ENCODE assay signal across 8 cellular contexts in genomic region chr17:63446981-63447687, GRCh38. TPM values are rescaled to one million over a fixed set of nuclear protein-coding genes. Genes with fewer than 3 reads are reported as not detected.
DNase-seq lines count a peak whose midpoint lies in the region; ATAC-seq and TF ChIP-seq lines count a peak whose summit lies in the region.

No MANE protein-coding gene starts in this region.

- WGBS in endodermal cell (ENCODE audit: insufficient coverage in 1 of 2, insufficient read length in 1 of 2), 2 experiments: 57 to 70% methylated on average over 23 to 29 of the region's 29 CpGs

- H3K36me3 Mint-ChIP-seq in activated CD4-positive, alpha-beta memory T cell treated with anti-CD3 and anti-CD28 coated beads for 36 hours: no peaks in the 10 kb centered on the region
- H3K36me3 Mint-ChIP-seq in endodermal cell (ENCODE audit: low read depth) (no peaks in the 10 kb centered on the region), nephron (ENCODE audit: low read depth) (no peaks in the 10 kb centered on the region)

- CTCF ChIA-PET in AG04449 (lab: Yijun Ruan, JAX): interaction anchor here (1.1 to 4.6 kb wide), 6 partner anchors 7 to 165 kb away, joined by 3 to 30 read pairs (median 10); no protein-coding TSS in a partner anchor
- CTCF ChIA-PET in activated CD4-positive, alpha-beta memory T cell treated with anti-CD3 and anti-CD28 coated beads for 36 hours (lab: Charles Lee): interaction anchor here (0.6 to 7.2 kb wide), 8 partner anchors 8 to 251 kb away, joined by 3 to 47 read pairs (median 12); partner anchors contain the start of gene ACE

- H3K27ac Mint-ChIP-seq in activated CD4-positive, alpha-beta memory T cell treated with anti-CD3 and anti-CD28 coated beads for 36 hours: peak overlapping the region; percentile 89
- H3K27ac Mint-ChIP-seq in endodermal cell (peak overlapping the region; percentile 85), nephron (peak overlapping the region; percentile 88 to 96 (median 93))

- no peaks in the 10 kb centered on the region for H3K9me3 ChIP-seq in endodermal cell (ENCODE audit: control insufficient read depth, low read length)
- H3K9me3 ChIP-seq in uterus: no peaks in the 10 kb centered on the region

- H3K9ac ChIP-seq in endodermal cell (ENCODE audit: extremely low read depth, low read length, poor library complexity, severe bottlenecking): no peak overlapping the region

- POLR2A ChIA-PET in AG04449 (lab: Yijun Ruan, JAX): interaction anchor here (1.1 kb wide), 1 partner anchor 14 kb away, joined by 3 read pairs; no protein-coding TSS in a partner anchor
- POLR2A ChIA-PET in activated CD4-positive, alpha-beta memory T cell treated with anti-CD3 and anti-CD28 coated beads for 36 hours (lab: Charles Lee): interaction anchor here (0.6 to 2.9 kb wide), 7 partner anchors 11 to 252 kb away, joined by 3 to 14 read pairs (median 4); partner anchors contain the start of gene MAP3K3

- intact Hi-C loops in activated CD4-positive, alpha-beta memory T cell treated with anti-CD3 and anti-CD28 coated beads for 36 hours (cut with micrococcal nuclease): loop anchor here (2.0 to 5.0 kb wide), 2 partner anchors 32 to 250 kb away; no protein-coding TSS in a partner anchor
- intact Hi-C loops in uterus (cut with DNase I; ENCODE audit: low total_unique reads): no loop called here

- peak overlapping the region; percentile 38 for H3K27ac ChIP-seq in endodermal cell (ENCODE audit: low read depth, low read length)
- H3K27ac ChIP-seq in uterus: peak overlapping the region; percentile 56 to 75

- ATAC-seq in GM21528 (IDR thresholded peaks at IDR 0.05; ENCODE audit: low FRiP score, unreplicated experiment): peak; percentile 19

- TF ChIP-seq POLR2A in uterus (IDR thresholded peaks at IDR 0.05): no peak

- H3K36me3 ChIP-seq in endodermal cell (ENCODE audit: control insufficient read depth, insufficient read depth, low read length) (no peaks in the 10 kb centered on the region), uterus (no peaks in the 10 kb centered on the region)

- H3K4me3 ChIP-seq in AG04449 (ENCODE audit: low read depth, low read length) (peak overlapping the region; percentile 50), endodermal cell (ENCODE audit: low read length) (no peak overlapping the region), uterus (peak overlapping the region; percentile 32 to 59)

- H3K9me3 Mint-ChIP-seq in activated CD4-positive, alpha-beta memory T cell treated with anti-CD3 and anti-CD28 coated beads for 36 hours: no peaks in the 10 kb centered on the region
- no peaks in the 10 kb centered on the region for H3K9me3 Mint-ChIP-seq in endodermal cell
- H3K9me3 Mint-ChIP-seq in nephron: no peaks in the 10 kb centered on the region

- DNase-seq in AG04449 (ENCODE audit: low read depth, low spot score) (no peak), NCI-H1930 (lab: John Stamatoyannopoulos, UW) (peak; percentile 54 to 64), endodermal cell (peak; percentile 90), uterus (no peak), GM03348 (ENCODE audit: low spot score) (no peak)
- peak; percentile 65 for DNase-seq in activated CD4-positive, alpha-beta memory T cell treated with anti-CD3 and anti-CD28 coated beads for 36 hours

- H3K27me3 ChIP-seq in endodermal cell (ENCODE audit: control insufficient read depth, insufficient read depth, low read length, poor library complexity, severe bottlenecking) (no peaks in the 10 kb centered on the region), uterus (no peaks in the 10 kb centered on the region)

- peaks cover 1% of the 10 kb centered on the region for H3K27me3 Mint-ChIP-seq in activated CD4-positive, alpha-beta memory T cell treated with anti-CD3 and anti-CD28 coated beads for 36 hours
- H3K27me3 Mint-ChIP-seq in endodermal cell (ENCODE audit: insufficient read depth) (peaks cover 10% of the 10 kb centered on the region), nephron (ENCODE audit: low read depth) (peaks cover 20% of the 10 kb centered on the region)

- H3K4me1 ChIP-seq in endodermal cell (ENCODE audit: control insufficient read depth, insufficient read depth, low read length) (peaks cover 4% of the 10 kb centered on the region), uterus (peaks cover 0 to 8% of the 10 kb centered on the region in 2 donors)

- TF ChIP-seq CTCF in AG04449 (IDR thresholded peaks at IDR 0.05; ENCODE audit: insufficient read depth, low read length, missing control alignments) (no peak), endodermal cell (conservative IDR thresholded peaks at IDR 0.05) (no peak), nephron (IDR thresholded peaks at IDR 0.05; ENCODE audit: unreplicated experiment in 3 of 3) (no peak), uterus (IDR thresholded peaks at IDR 0.05) (no peak)

- H3K4me3 Mint-ChIP-seq in activated CD4-positive, alpha-beta memory T cell treated with anti-CD3 and anti-CD28 coated beads for 36 hours: peak overlapping the region; percentile 67
- H3K4me3 Mint-ChIP-seq in endodermal cell (peak overlapping the region; percentile 60), nephron (peak overlapping the region; percentile 48 to 68 (median 65))

- peaks cover 36% of the 10 kb centered on the region for H3K4me1 Mint-ChIP-seq in activated CD4-positive, alpha-beta memory T cell treated with anti-CD3 and anti-CD28 coated beads for 36 hours (ENCODE audit: low read depth)
- peaks cover 21% of the 10 kb centered on the region for H3K4me1 Mint-ChIP-seq in endodermal cell
- peaks cover 32% of the 10 kb centered on the region for H3K4me1 Mint-ChIP-seq in nephron

RNA-seq across cellular contexts. Expression of gene CYB561, which starts 1.0 kb away (rescaled TPM):
- 1 to 10 TPM; 9.4 to 9.7 TPM for total RNA-seq in activated CD4-positive, alpha-beta memory T cell treated with anti-CD3 and anti-CD28 coated beads for 36 hours
- 10 to 100 TPM; 24.4 to 27.5 TPM for total RNA-seq in endodermal cell
- polyA plus RNA-seq in endodermal cell (2013, experiment 1 of 2): 11.7 TPM
- 10.6 TPM for polyA plus RNA-seq in endodermal cell (2013, experiment 2 of 2)
- 10 to 100 TPM; 15.0 to 19.5 (median 16.5) TPM for total RNA-seq in uterus

RNA-seq across cellular contexts. Expression of gene ACE, which starts 29.7 kb away (rescaled TPM):
- 1 to 10 TPM; 2.2 to 2.6 TPM for total RNA-seq in activated CD4-positive, alpha-beta memory T cell treated with anti-CD3 and anti-CD28 coated beads for 36 hours
- total RNA-seq in endodermal cell (10 to 100 TPM in 1 of 2 donors, 1 to 10 TPM in 1; 4.6 to 12.5 TPM), uterus (10 to 100 TPM in 1 of 4 donors, 1 to 10 TPM in 1, under 1 TPM in 1, not detected in 1; 0.77 to 27.4 (median 7.9) TPM)
- polyA plus RNA-seq in endodermal cell (2013, experiment 1 of 2): 1.6 TPM
- polyA plus RNA-seq in endodermal cell (2013, experiment 2 of 2): 1.9 TPM

Comparison
In these comparisons a context has a peak if more than half of its experiments do, and no peak if none do; other contexts are left out.
1. DNase-seq: peak in NCI-H1930 (2 of 2), activated CD4-positive, alpha-beta memory T cell treated with anti-CD3 and anti-CD28 coated beads for 36 hours (single experiment) and endodermal cell (single experiment); none in AG04449 (single experiment), uterus (0 of 2) and GM03348 (single experiment).
2. Peak in every context shown above with its lines, with median percentiles within 50 percentile points of each other: H3K27ac Mint-ChIP-seq and H3K4me3 Mint-ChIP-seq.